In the genomic region with DNA sequence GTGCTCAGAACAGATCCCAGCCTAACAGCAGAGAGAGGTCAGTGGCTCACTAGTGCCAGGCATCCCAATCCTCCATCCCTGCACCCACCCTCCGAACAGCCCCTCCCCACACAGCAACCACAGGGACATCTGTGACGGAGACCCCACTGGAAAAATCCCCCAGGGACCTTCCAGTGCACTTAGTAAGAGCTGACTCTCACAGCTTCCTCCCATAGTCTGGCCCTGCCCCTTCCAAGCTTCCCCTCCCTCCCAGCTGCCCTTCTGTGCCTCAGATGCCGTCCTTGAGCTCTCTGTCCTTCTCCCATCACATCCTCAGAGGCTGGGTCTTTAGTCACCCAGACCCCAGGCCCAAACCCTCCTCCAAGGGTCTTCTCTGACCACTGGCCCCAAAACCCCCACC, we compare ENCODE assay signal across 21 cellular contexts. TPM values are rescaled to one million over a fixed set of nuclear protein-coding genes. Genes with fewer than 3 reads are reported as not detected.
"Had no signal": no experiment of that assay in that cellular context is flagged by ENCODE, and none has a peak within 500 bp of the region (broad histone marks: within the 10 kb centered on the region; RNA-seq: fewer than 3 reads in every experiment).

No MANE protein-coding gene starts in this region.

- H3K9me3 Mint-ChIP-seq: activated naive CD4-positive, alpha-beta T cell treated with anti-CD3 and anti-CD28 coated beads, Interleukin-2, amount 50 U/mL, for 24 hours; activated T-helper 1 cell treated with anti-CD3 and anti-CD28 coated beads, Interleukin-12 subunit alpha, Interleukin-12 subunit beta, Interleukin-2, Interleukin-4 antibody, amounts not matched to agents 30 ng/mL and 10 ng/mL and 1 ng/mL, durations not matched to agents 14 hours and 24 hours and 36 hours; dendritic cell treated with granulocyte-macrophage colony-stimulating factor and Interleukin-4, amounts not matched to agents 40 ng/mL and 50 ng/mL, for 4 days; stimulated activated effector memory CD8-positive, alpha-beta T cell treated with anti-CD3 and anti-CD28 coated beads, Interleukin-12 subunit alpha, Interleukin-12 subunit beta, amount 100 ng/mL, for 72 hours; stimulated activated naive CD8-positive, alpha-beta T cell treated with anti-CD3 and anti-CD28 coated beads, Interleukin-15, amount 100 ng/mL, for 72 hours had no signal

- H3K4me1 ChIP-seq: body of pancreas, gastrocnemius medialis, heart left ventricle, right lobe of liver, suprapubic skin, tibial nerve had no signal

- H3K9me3 ChIP-seq: body of pancreas, gastrocnemius medialis, right lobe of liver, suprapubic skin, tibial nerve had no signal

- H3K27me3 ChIP-seq: body of pancreas, gastrocnemius medialis, right lobe of liver, suprapubic skin, tibial nerve had no signal

- H3K36me3 Mint-ChIP-seq: activated naive CD4-positive, alpha-beta T cell treated with anti-CD3 and anti-CD28 coated beads, Interleukin-2, amount 50 U/mL, for 24 hours; stimulated activated effector memory CD8-positive, alpha-beta T cell treated with anti-CD3 and anti-CD28 coated beads, Interleukin-12 subunit alpha, Interleukin-12 subunit beta, amount 100 ng/mL, for 72 hours had no signal

- ATAC-seq: activated CD8-positive, alpha-beta T cell treated with anti-CD3 and anti-CD28 coated beads, Interleukin-2, amount 10 ng/mL, durations not matched to agents 7 days and 5 days; gastrocnemius medialis; stimulated activated effector memory CD8-positive, alpha-beta T cell treated with anti-CD3 and anti-CD28 coated beads, Interleukin-12 subunit alpha, Interleukin-12 subunit beta, amount 100 ng/mL, for 72 hours had no signal

- H3K4me3 ChIP-seq: body of pancreas, gastrocnemius medialis, heart left ventricle, right lobe of liver, suprapubic skin, tibial nerve had no signal

- H3K4me1 Mint-ChIP-seq: activated naive CD4-positive, alpha-beta T cell treated with anti-CD3 and anti-CD28 coated beads, Interleukin-2, amount 50 U/mL, for 24 hours; nephron; stimulated activated effector memory CD8-positive, alpha-beta T cell treated with anti-CD3 and anti-CD28 coated beads, Interleukin-12 subunit alpha, Interleukin-12 subunit beta, amount 100 ng/mL, for 72 hours; stimulated activated naive CD8-positive, alpha-beta T cell treated with anti-CD3 and anti-CD28 coated beads, Interleukin-15, amount 100 ng/mL, for 72 hours had no signal

- H3K27ac Mint-ChIP-seq: activated CD8-positive, alpha-beta T cell treated with anti-CD3 and anti-CD28 coated beads, Interleukin-2, amount 10 ng/mL, durations not matched to agents 7 days and 5 days; activated naive CD4-positive, alpha-beta T cell treated with anti-CD3 and anti-CD28 coated beads, Interleukin-2, amount 50 U/mL, for 24 hours; activated T-helper 1 cell treated with anti-CD3 and anti-CD28 coated beads, Interleukin-12 subunit alpha, Interleukin-12 subunit beta, Interleukin-2, Interleukin-4 antibody, amounts not matched to agents 30 ng/mL and 10 ng/mL and 1 ng/mL, durations not matched to agents 14 hours and 24 hours and 36 hours; dendritic cell treated with granulocyte-macrophage colony-stimulating factor and Interleukin-4, amounts not matched to agents 40 ng/mL and 50 ng/mL, for 4 days; nephron; stimulated activated effector memory CD8-positive, alpha-beta T cell treated with anti-CD3 and anti-CD28 coated beads, Interleukin-12 subunit alpha, Interleukin-12 subunit beta, amount 100 ng/mL, for 72 hours; stimulated activated naive CD8-positive, alpha-beta T cell treated with anti-CD3 and anti-CD28 coated beads, Interleukin-15, amount 100 ng/mL, for 72 hours had no signal

- H3K36me3 ChIP-seq: gastrocnemius medialis, heart left ventricle, right lobe of liver, suprapubic skin, tibial nerve had no signal

- H3K4me3 Mint-ChIP-seq: activated CD8-positive, alpha-beta T cell treated with anti-CD3 and anti-CD28 coated beads, Interleukin-2, amount 10 ng/mL, durations not matched to agents 7 days and 5 days; activated naive CD4-positive, alpha-beta T cell treated with anti-CD3 and anti-CD28 coated beads, Interleukin-2, amount 50 U/mL, for 24 hours; activated T-helper 1 cell treated with anti-CD3 and anti-CD28 coated beads, Interleukin-12 subunit alpha, Interleukin-12 subunit beta, Interleukin-2, Interleukin-4 antibody, amounts not matched to agents 30 ng/mL and 10 ng/mL and 1 ng/mL, durations not matched to agents 14 hours and 24 hours and 36 hours; dendritic cell treated with granulocyte-macrophage colony-stimulating factor and Interleukin-4, amounts not matched to agents 40 ng/mL and 50 ng/mL, for 4 days; nephron; stimulated activated effector memory CD8-positive, alpha-beta T cell treated with anti-CD3 and anti-CD28 coated beads, Interleukin-12 subunit alpha, Interleukin-12 subunit beta, amount 100 ng/mL, for 72 hours; stimulated activated naive CD8-positive, alpha-beta T cell treated with anti-CD3 and anti-CD28 coated beads, Interleukin-15, amount 100 ng/mL, for 72 hours had no signal

- H3K27ac ChIP-seq: body of pancreas, gastrocnemius medialis, heart left ventricle, right lobe of liver, suprapubic skin, tibial nerve had no signal

- DNase-seq: activated CD4-positive, alpha-beta T cell treated with anti-CD3 and anti-CD28 coated beads for 1 hour; activated CD4-positive, alpha-beta T cell treated with anti-CD3 and anti-CD28 coated beads, Interleukin-2, amount 50 U/mL, for 1 hour; activated CD8-positive, alpha-beta T cell treated with anti-CD3 and anti-CD28 coated beads, Interleukin-2, amount 10 ng/mL, durations not matched to agents 7 days and 5 days; activated gamma-delta T cell treated with Interleukin-2 at 50 U/mL for 16 hours; effector CD4-positive, alpha-beta T cell; erythroblast; gastrocnemius medialis; right lobe of liver; small intestine; stimulated activated CD4-positive, alpha-beta T cell treated with anti-CD3 and anti-CD28 coated beads, Interleukin-2, amount 100 ng/mL, for 24 hours; stimulated activated naive CD8-positive, alpha-beta T cell treated with anti-CD3 and anti-CD28 coated beads, Interleukin-15, amount 100 ng/mL, for 72 hours had no signal

RNA-seq across cellular contexts. Expression of gene THBS2, which starts 9.7 kb away (rescaled TPM):
- total RNA-seq: activated CD8-positive, alpha-beta T cell treated with anti-CD3 and anti-CD28 coated beads, Interleukin-2, amount 10 ng/mL, durations not matched to agents 7 days and 5 days; activated T-helper 1 cell treated with anti-CD3 and anti-CD28 coated beads, Interleukin-12 subunit alpha, Interleukin-12 subunit beta, Interleukin-2, Interleukin-4 antibody, amounts not matched to agents 30 ng/mL and 10 ng/mL and 1 ng/mL, durations not matched to agents 14 hours and 24 hours and 36 hours; T-helper 2 cell treated with Interferon-gamma antibody and Interleukin-4, amounts not matched to agents 100 ng/mL and 5 ng/mL, for 36 hours had no signal
